ENCODE assay signal across 15 cellular contexts in the genomic region with DNA sequence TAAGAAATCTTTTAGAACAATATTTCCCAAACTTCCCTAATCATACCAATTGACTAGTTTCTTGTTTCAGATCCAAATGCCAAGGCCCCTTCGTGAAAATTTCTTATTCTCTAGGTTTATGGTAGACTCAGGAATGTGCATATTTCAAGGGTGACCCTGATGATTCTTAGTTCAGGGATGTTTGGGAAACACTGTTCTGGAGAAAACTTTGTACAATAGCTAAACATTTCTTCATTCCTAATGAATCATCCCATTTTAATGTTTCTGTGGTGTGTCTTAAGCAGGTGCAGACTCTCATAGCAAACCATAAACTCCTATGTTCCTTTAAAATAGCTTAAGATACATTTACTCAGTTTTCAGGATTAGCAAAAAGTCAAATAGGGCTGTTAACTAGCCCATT.
A peak's percentile ranks its signal among the peaks of the same experiment; 100 is the strongest.
DNase-seq lines count a peak whose midpoint lies in the region; ATAC-seq and TF ChIP-seq lines count a peak whose summit lies in the region.
"Had no signal": no experiment of that assay in that cellular context is flagged by ENCODE, and none has a peak within 500 bp of the region (broad histone marks: within the 10 kb centered on the region; RNA-seq: fewer than 3 reads in every experiment).

No MANE protein-coding gene starts in this region.

- no peak overlapping the region for H3K4me3 ChIP-seq in SJSA1
- H3K4me3 ChIP-seq in fibroblast of lung (replicated peaks in 1 of 4; ENCODE audit: control extremely low read depth in 1 of 4, insufficient read depth in 1 of 4, low read depth in 3 of 4, low read length in 4 of 4) = no peak overlapping the region
- no peak overlapping the region for H3K4me3 ChIP-seq in retinal pigment epithelial cell (ENCODE audit: low read length)
- H3K4me3 ChIP-seq: MG63, thyroid gland had no signal

- no peak for ATAC-seq in HG02759 (IDR thresholded peaks at IDR 0.05; ENCODE audit: unreplicated experiment)
- ATAC-seq: left ventricle myocardium superior had no signal

- TF ChIP-seq CTCF in fibroblast of lung (conservative IDR thresholded peaks at IDR 0.05 in 1 of 2, IDR thresholded peaks at IDR 0.05 in 1 of 2; ENCODE audit: low read depth in 1 of 2, low read length in 2 of 2) (no peak), retinal pigment epithelial cell (conservative IDR thresholded peaks at IDR 0.05; ENCODE audit: low read depth, low read length) (no peak), GM10248 (IDR thresholded peaks at IDR 0.05; ENCODE audit: control extremely low read depth, extremely low read depth, low read depth, missing control alignments) (no peak)

- peak overlapping the region; percentile 86 for H3K27ac ChIP-seq in SJSA1
- H3K27ac ChIP-seq in fibroblast of lung (ENCODE audit: insufficient read depth, low read length) = peak overlapping the region; percentile 72
- H3K27ac ChIP-seq: thyroid gland had no signal

- no peaks in the 10 kb centered on the region for H3K27me3 ChIP-seq in SJSA1 (replicated peaks)
- no peaks in the 10 kb centered on the region for H3K27me3 ChIP-seq in fibroblast of lung (ENCODE audit: control insufficient read depth, insufficient read depth, low read length)
- H3K27me3 ChIP-seq: MG63, thyroid gland had no signal

- H3K36me3 ChIP-seq in SJSA1 = peaks cover 21% of the 10 kb centered on the region
- H3K36me3 ChIP-seq in fibroblast of lung (ENCODE audit: control insufficient read depth, insufficient read depth, low read length) = no peaks in the 10 kb centered on the region
- H3K36me3 ChIP-seq: MG63, thyroid gland had no signal

- peak; percentile 73 for DNase-seq in GM04504 (ENCODE audit: low read depth)
- peak in 1 of 2 experiments; percentile 78 for DNase-seq in SJSA1 (ENCODE audit: low read depth in 1 of 2, low spot score in 2 of 2)
- peak; percentile 80 to 95 for DNase-seq in fibroblast of lung (ENCODE audit: low read depth in 2 of 2)
- peak; percentile 35 for DNase-seq in retinal pigment epithelial cell (ENCODE audit: low read depth)
- DNase-seq in GF-D8 (lab: John Stamatoyannopoulos, UW) = no peak
- no peak for DNase-seq in stimulated activated CD4-positive, alpha-beta T cell treated with anti-CD3 and anti-CD28 coated beads, Interleukin-2, amount 100 ng/mL, for 24 hours
- no peak for DNase-seq in GM10248 (ENCODE audit: extremely low spot score)
- DNase-seq: activated CD4-positive, alpha-beta T cell treated with anti-CD3 and anti-CD28 coated beads, Interleukin-2, amount 50 U/mL, for 4 hours; activated gamma-delta T cell; cerebellar nuclear complex; left ventricle myocardium superior; MG63; stimulated activated CD4-positive, alpha-beta T cell treated with anti-CD3 and anti-CD28 coated beads, Interleukin-12 subunit alpha, Interleukin-12 subunit beta, amount 100 ng/mL, for 4 hours; thyroid gland had no signal

- no peak overlapping the region for H2AFZ ChIP-seq in fibroblast of lung (ENCODE audit: low read length)

- H3K79me2 ChIP-seq in fibroblast of lung (ENCODE audit: control insufficient read depth, insufficient read depth, low read length) = peaks cover 17% of the 10 kb centered on the region

- H4K20me1 ChIP-seq in fibroblast of lung (ENCODE audit: control insufficient read depth, extremely low read depth, insufficient read depth, low read length) = no peaks in the 10 kb centered on the region

- H3K9me3 ChIP-seq in SJSA1 (replicated peaks) = no peaks in the 10 kb centered on the region
- no peaks in the 10 kb centered on the region for H3K9me3 ChIP-seq in fibroblast of lung (ENCODE audit: control insufficient read depth, insufficient read depth, low read depth, low read length)
- H3K9me3 ChIP-seq: MG63, thyroid gland had no signal

- no peak overlapping the region for H3K9ac ChIP-seq in fibroblast of lung (ENCODE audit: insufficient read depth, low read length)

- H3K4me2 ChIP-seq in fibroblast of lung (ENCODE audit: extremely low read depth, insufficient read depth, low read length) = peak overlapping the region; percentile 69

- peaks cover 46% of the 10 kb centered on the region for H3K4me1 ChIP-seq in SJSA1 (replicated peaks)
- peaks cover 16% of the 10 kb centered on the region for H3K4me1 ChIP-seq in fibroblast of lung (ENCODE audit: control insufficient read depth, extremely low read depth, insufficient read depth, low read length)

- POLR2A ChIA-PET in GM10248 (lab: Yijun Ruan, JAX) = no interaction called here

- CTCF ChIA-PET in GM10248 (lab: Yijun Ruan, JAX) = interaction anchor here (1.2 to 1.4 kb wide), 2 partner anchors 9 to 12 kb away, joined by 3 to 7 read pairs; no protein-coding TSS in a partner anchor

Comparison
In these comparisons a context has a peak if more than half of its experiments do, and no peak if none do; other contexts are left out.
1. DNase-seq: peak in GM04504 (single experiment), fibroblast of lung (2 of 2) and retinal pigment epithelial cell (single experiment); none in GF-D8 (single experiment), stimulated activated CD4-positive, alpha-beta T cell treated with anti-CD3 and anti-CD28 coated beads, Interleukin-2, amount 100 ng/mL, for 24 hours (0 of 2) and GM10248 (single experiment).